ENCODE assay signal across 8 cellular contexts in genomic region chr1:155250633-155251449, GRCh38. TPM values are rescaled to one million over a fixed set of nuclear protein-coding genes. Genes with fewer than 3 reads are reported as not detected.
DNase-seq lines count a peak whose midpoint lies in the region; ATAC-seq and TF ChIP-seq lines count a peak whose summit lies in the region.

No MANE protein-coding gene starts in this region.

- WGBS in heart left ventricle, 4 donors, result 16 to 25% (median 20%) methylated on average over 14 to 23 of the region's 23 CpGs
- WGBS in prostate gland, result 30% methylated on average over 23 of the region's 23 CpGs

- peaks cover 24% of the 10 kb centered on the region for H3K4me1 Mint-ChIP-seq in activated naive CD8-positive, alpha-beta T cell treated with anti-CD3 and anti-CD28 coated beads, Interleukin-2, amount 50 U/mL, for 24 hours

- H3K4me1 ChIP-seq in heart left ventricle (peaks cover 7 to 38% (median 27%) of the 10 kb centered on the region in 12 donors), prostate gland (replicated peaks) (peaks cover 9% of the 10 kb centered on the region)

- H3K9me3 Mint-ChIP-seq in activated naive CD8-positive, alpha-beta T cell treated with anti-CD3 and anti-CD28 coated beads, Interleukin-2, amount 50 U/mL, for 24 hours, result no peaks in the 10 kb centered on the region

- H3K27ac Mint-ChIP-seq in activated naive CD8-positive, alpha-beta T cell treated with anti-CD3 and anti-CD28 coated beads, Interleukin-2, amount 50 U/mL, for 24 hours, result no peak overlapping the region

- peak; percentile 86 for ATAC-seq in HG02642 (IDR thresholded peaks at IDR 0.05; ENCODE audit: poor library complexity, unreplicated experiment)
- ATAC-seq in activated naive CD8-positive, alpha-beta T cell treated with anti-CD3 and anti-CD28 coated beads, Interleukin-2, amount 50 U/mL, for 24 hours, result peak; percentile 97
- ATAC-seq in heart left ventricle, result peak; percentile 79 to 85 (median 84)

- H3K27me3 ChIP-seq in heart left ventricle (no peaks in the 10 kb centered on the region), prostate gland (replicated peaks; ENCODE audit: insufficient read depth) (no peaks in the 10 kb centered on the region)

- DNase-seq in NCI-H1436 (lab: John Stamatoyannopoulos, UW) (peak; percentile 93), SW 1271 (lab: John Stamatoyannopoulos, UW) (peak; percentile 53 to 77), heart left ventricle (peak; percentile 92 to 96 (median 93)), prostate gland (ENCODE audit: low spot score) (peak; percentile 87), ureter (ENCODE audit: low spot score) (peak; percentile 93)
- peak; percentile 98 for DNase-seq in activated naive CD8-positive, alpha-beta T cell treated with anti-CD3 and anti-CD28 coated beads, Interleukin-2, amount 50 U/mL, for 24 hours

- H3K27ac ChIP-seq in heart left ventricle, result peak overlapping the region in 8 of 12 donors; percentile 29 to 57 (median 46)
- H3K27ac ChIP-seq in prostate gland, result no peak overlapping the region

- peak overlapping the region; percentile 52 for H3K4me3 Mint-ChIP-seq in activated naive CD8-positive, alpha-beta T cell treated with anti-CD3 and anti-CD28 coated beads, Interleukin-2, amount 50 U/mL, for 24 hours

- intact Hi-C loops in heart left ventricle (cut with DNase I) (loop anchor here (1.0 to 10.0 kb wide), 10 partner anchors 56 to 342 kb away; partner anchors contain the start of genes RUSC1 (in 3 of the 10) and FDPS (in 1 of the 10)), prostate gland (cut with DNase I) (loop anchor here (5.0 kb wide), 1 partner anchor 56 kb away; the partner anchor contains the start of gene FDPS)

- TF ChIP-seq POLR2A in heart left ventricle (IDR thresholded peaks at IDR 0.05) (no peak), prostate gland (IDR thresholded peaks at IDR 0.05) (no peak)

- H3K36me3 ChIP-seq in heart left ventricle (peaks cover 0 to 20% (median 12%) of the 10 kb centered on the region in 9 donors), prostate gland (no peaks in the 10 kb centered on the region)

- peak; percentile 100 for TF ChIP-seq CTCF in GM12873 (IDR thresholded peaks at IDR 0.05; ENCODE audit: insufficient read depth, low read depth, low read length, missing control alignments)
- TF ChIP-seq CTCF in heart left ventricle (IDR thresholded peaks at IDR 0.05), result peak; percentile 99 to 100 (median 100)
- peak; percentile 94 to 100 (median 98) for TF ChIP-seq CTCF in prostate gland (IDR thresholded peaks at IDR 0.05)

- no peaks in the 10 kb centered on the region for H3K9me3 ChIP-seq in heart left ventricle
- H3K9me3 ChIP-seq in prostate gland, result no peaks in the 10 kb centered on the region

- H3K27me3 Mint-ChIP-seq in activated naive CD8-positive, alpha-beta T cell treated with anti-CD3 and anti-CD28 coated beads, Interleukin-2, amount 50 U/mL, for 24 hours, result no peaks in the 10 kb centered on the region

- H3K4me3 ChIP-seq in heart left ventricle (peak overlapping the region in 9 of 12 donors; percentile 17 to 60 (median 36)), prostate gland (no peak overlapping the region)

- peaks cover 4% of the 10 kb centered on the region for H3K36me3 Mint-ChIP-seq in activated naive CD8-positive, alpha-beta T cell treated with anti-CD3 and anti-CD28 coated beads, Interleukin-2, amount 50 U/mL, for 24 hours (ENCODE audit: low read depth)

RNA-seq across cellular contexts. Expression of gene ENTREP3, which starts 4.4 kb away (rescaled TPM):
- total RNA-seq in heart left ventricle, result 10 to 100 TPM; 10.5 to 24.4 (median 12.8) TPM
- polyA plus RNA-seq in heart left ventricle, result 10 to 100 TPM in 1 of 2 donors, 1 to 10 TPM in 1; 5.1 to 21.6 TPM
- total RNA-seq in prostate gland, result 10 to 100 TPM; 19.6 to 24.3 TPM
- total RNA-seq in ureter, result 21.8 TPM

RNA-seq across cellular contexts. Expression of gene SCAMP3, which starts 11.3 kb away (rescaled TPM):
- total RNA-seq in heart left ventricle (10 to 100 TPM; 51.2 to 92.8 (median 65.8) TPM), prostate gland (10 to 100 TPM; 84.1 to 97.8 TPM), ureter (62.6 TPM)
- polyA plus RNA-seq in heart left ventricle, result 100 to 1,000 TPM in 1 of 2 donors, 10 to 100 TPM in 1; 53.3 to 123 TPM

RNA-seq across cellular contexts. Expression of gene CLK2, which starts 22.5 kb away (rescaled TPM):
- total RNA-seq in heart left ventricle (10 to 100 TPM in 8 of 9 donors, 1 to 10 TPM in 1; 9.6 to 26.1 (median 17.2) TPM), prostate gland (10 to 100 TPM; 28.1 to 56.5 TPM), ureter (80.5 TPM)
- 10 to 100 TPM; 15.9 to 22.8 TPM for polyA plus RNA-seq in heart left ventricle

RNA-seq across cellular contexts. Expression of gene HCN3, which starts 26.4 kb away (rescaled TPM):
- total RNA-seq in heart left ventricle (1 to 10 TPM in 4 of 9 donors, under 1 TPM in 5; 0.49 to 1.7 (median 0.99) TPM), prostate gland (1 to 10 TPM; 1.9 to 2.6 TPM), ureter (4.7 TPM)
- polyA plus RNA-seq in heart left ventricle, result 1 to 10 TPM; 1.2 to 1.4 TPM

RNA-seq across cellular contexts. Expression of gene MTX1, which starts 42.3 kb away (rescaled TPM):
- total RNA-seq in heart left ventricle (10 to 100 TPM; 14.1 to 32.2 (median 19.3) TPM), prostate gland (10 to 100 TPM; 49.6 to 57.1 TPM), ureter (31.6 TPM)
- polyA plus RNA-seq in heart left ventricle, result 10 to 100 TPM; 28.1 to 37.1 TPM

Comparison
In these comparisons a context has a peak if more than half of its experiments do, and no peak if none do; other contexts are left out.
1. H3K27ac ChIP-seq: peak in heart left ventricle (8 of 12); none in prostate gland (0 of 2).
2. H3K4me3 ChIP-seq: peak in heart left ventricle (9 of 12); none in prostate gland (0 of 2).
3. Peak in every context shown above with its lines, with median percentiles within 50 percentile points of each other: CTCF ChIP-seq, ATAC-seq and DNase-seq.